Comparison of ENCODE assay signal across 10 cellular contexts in genomic region chr9:127983847-127984289, GRCh38. TPM values are rescaled to one million over a fixed set of nuclear protein-coding genes. Genes with fewer than 3 reads are reported as not detected.
DNase-seq lines count a peak whose midpoint lies in the region; ATAC-seq and TF ChIP-seq lines count a peak whose summit lies in the region.
"Had no signal": no experiment of that assay in that cellular context is flagged by ENCODE, and none has a peak within 500 bp of the region (broad histone marks: within the 10 kb centered on the region; RNA-seq: fewer than 3 reads in every experiment).

No MANE protein-coding gene starts in this region.

- in situ Hi-C loops in GM13976 (cut with MboI; ENCODE audit: low sequenced_read_pairs, unreplicated experiment), result no loop called here

- H3K27me3 Mint-ChIP-seq in activated T-cell treated with anti-CD3 and anti-CD28 coated beads, Interleukin-2, amount 50 U/mL, for 72 hours (ENCODE audit: low read depth), result no peaks in the 10 kb centered on the region
- H3K27me3 Mint-ChIP-seq in GM23338 (ENCODE audit: insufficient read depth, low read depth, poor library complexity), result peaks cover 12% of the 10 kb centered on the region
- H3K27me3 Mint-ChIP-seq: CD4-positive, alpha-beta memory T cell had no signal

- no peak overlapping the region for H3K27ac ChIP-seq in GM23338 (ENCODE audit: low read depth)
- H3K27ac ChIP-seq in skeletal muscle tissue (ENCODE audit: low read depth, low read length), result peak overlapping the region; percentile 51

- H3K27ac Mint-ChIP-seq in activated T-cell treated with anti-CD3 and anti-CD28 coated beads, Interleukin-2, amount 50 U/mL, for 72 hours, result peak overlapping the region; percentile 17
- H3K27ac Mint-ChIP-seq in GM23338, result 0 out of 2 replicates have a peak overlapping the region, but pooled peaks have one; percentile 56

- ATAC-seq in activated T-cell treated with anti-CD3 and anti-CD28 coated beads, Interleukin-2, amount 50 U/mL, for 72 hours (replicated peaks in 1 of 2), result no peak
- no peak for ATAC-seq in GM23338
- no peak for ATAC-seq in GM19397 (IDR thresholded peaks at IDR 0.05; ENCODE audit: unreplicated experiment)

- peaks cover 29% of the 10 kb centered on the region for H3K4me1 Mint-ChIP-seq in activated T-cell treated with anti-CD3 and anti-CD28 coated beads, Interleukin-2, amount 50 U/mL, for 72 hours (ENCODE audit: low read depth)
- peaks cover 34% of the 10 kb centered on the region for H3K4me1 Mint-ChIP-seq in GM23338

- peaks cover 14% of the 10 kb centered on the region for H3K79me2 ChIP-seq in GM23338 (replicated peaks; ENCODE audit: insufficient read depth)

- no peak overlapping the region for H2AFZ ChIP-seq in GM23338

- DNase-seq in activated T-cell treated with anti-CD3 and anti-CD28 coated beads, Interleukin-2, amount 50 U/mL, for 72 hours, result peak in 1 of 2 donors; percentile 16
- no peak for DNase-seq in activated T-cell treated with anti-CD3 and anti-CD28 coated beads, Interleukin-2, amount 50 U/mL, for 1 hour
- DNase-seq in GM23338 (ENCODE audit: low spot score) (no peak), NCI-H1436 treated with DMSO at 0.1 percent for 48 hours (lab: John Stamatoyannopoulos, UW) (peak; percentile 59), GM13976 (ENCODE audit: low spot score) (no peak), NCI-H146 (lab: John Stamatoyannopoulos, UW) (no peak)
- DNase-seq: CD4-positive, alpha-beta memory T cell; erythroblast had no signal

- H3K4me3 ChIP-seq in GM23338 (no peak overlapping the region), skeletal muscle tissue (ENCODE audit: low read length in 3 of 3) (no peak overlapping the region)

- peaks cover 17% of the 10 kb centered on the region for H3F3A ChIP-seq in GM23338 (replicated peaks; ENCODE audit: low read depth)

- H3K9me2 ChIP-seq in GM23338 (ENCODE audit: insufficient read depth), result no peaks in the 10 kb centered on the region

- H4K20me1 ChIP-seq in GM23338 (replicated peaks; ENCODE audit: insufficient read depth), result peaks cover 4% of the 10 kb centered on the region; the same call in 1 of the 2 replicates

- no peaks in the 10 kb centered on the region for H3K9me3 ChIP-seq in skeletal muscle tissue (ENCODE audit: control insufficient read depth in 3 of 3, low read length in 3 of 3)

- no peaks in the 10 kb centered on the region for H3K9me3 Mint-ChIP-seq in activated T-cell treated with anti-CD3 and anti-CD28 coated beads, Interleukin-2, amount 50 U/mL, for 72 hours
- H3K9me3 Mint-ChIP-seq in GM23338, result no peaks in the 10 kb centered on the region
- H3K9me3 Mint-ChIP-seq: CD4-positive, alpha-beta memory T cell had no signal

- TF ChIP-seq CTCF in GM23338 (conservative IDR thresholded peaks at IDR 0.05; ENCODE audit: low read depth in 2 of 2), result no peak
- TF ChIP-seq CTCF in GM13976 (IDR thresholded peaks at IDR 0.05; ENCODE audit: borderline replicate concordance, control extremely low read depth, extremely low read depth, insufficient read depth, missing control alignments), result no peak

- no peak overlapping the region for H3K4me2 ChIP-seq in GM23338

- no peak overlapping the region for H3K9ac ChIP-seq in skeletal muscle tissue (ENCODE audit: low read depth in 1 of 3, low read length in 3 of 3)

- H3K36me3 ChIP-seq in GM23338 (ENCODE audit: insufficient read depth), result no peaks in the 10 kb centered on the region
- no peaks in the 10 kb centered on the region for H3K36me3 ChIP-seq in skeletal muscle tissue (ENCODE audit: control insufficient read depth in 3 of 3, insufficient read depth in 3 of 3, low read length in 3 of 3)

- no peaks in the 10 kb centered on the region for H3K27me3 ChIP-seq in GM23338 (ENCODE audit: insufficient read depth)
- no peaks in the 10 kb centered on the region for H3K27me3 ChIP-seq in skeletal muscle tissue (ENCODE audit: control insufficient read depth in 3 of 3, insufficient read depth in 3 of 3, low read length in 3 of 3)

- peaks cover 2 to 9% of the 10 kb centered on the region in 2 donors for H3K36me3 Mint-ChIP-seq in activated T-cell treated with anti-CD3 and anti-CD28 coated beads, Interleukin-2, amount 50 U/mL, for 72 hours (ENCODE audit: insufficient read depth in 2 of 2)
- H3K36me3 Mint-ChIP-seq in GM23338 (ENCODE audit: low read depth), result peaks cover 3% of the 10 kb centered on the region; the same call in 1 of the 3 replicates

- H3K4me1 ChIP-seq in GM23338 (ENCODE audit: insufficient read depth) (peaks cover 11% of the 10 kb centered on the region), skeletal muscle tissue (ENCODE audit: control insufficient read depth in 3 of 3, insufficient read depth in 3 of 3, low read length in 3 of 3) (peaks cover 19 to 48% (median 34%) of the 10 kb centered on the region in 3 donors)

- peak overlapping the region; percentile 39 to 59 for H3K4me3 Mint-ChIP-seq in activated T-cell treated with anti-CD3 and anti-CD28 coated beads, Interleukin-2, amount 50 U/mL, for 72 hours
- H3K4me3 Mint-ChIP-seq in GM23338, result no peak overlapping the region

TF ChIP-seq in GM23338, 12 proteins besides CTCF, POLR2A, EP300 and RAD21 (continues in another document):
- no peak for TF ChIP-seq EZH2phosphoT487 (IDR thresholded peaks at IDR 0.05; ENCODE audit: unreplicated experiment)
- no peak for TF ChIP-seq STAT1 (IDR thresholded peaks at IDR 0.05; ENCODE audit: unreplicated experiment)
- no peak for TF ChIP-seq JUNB (IDR thresholded peaks at IDR 0.05; ENCODE audit: unreplicated experiment)
- TF ChIP-seq, protein P1, sequence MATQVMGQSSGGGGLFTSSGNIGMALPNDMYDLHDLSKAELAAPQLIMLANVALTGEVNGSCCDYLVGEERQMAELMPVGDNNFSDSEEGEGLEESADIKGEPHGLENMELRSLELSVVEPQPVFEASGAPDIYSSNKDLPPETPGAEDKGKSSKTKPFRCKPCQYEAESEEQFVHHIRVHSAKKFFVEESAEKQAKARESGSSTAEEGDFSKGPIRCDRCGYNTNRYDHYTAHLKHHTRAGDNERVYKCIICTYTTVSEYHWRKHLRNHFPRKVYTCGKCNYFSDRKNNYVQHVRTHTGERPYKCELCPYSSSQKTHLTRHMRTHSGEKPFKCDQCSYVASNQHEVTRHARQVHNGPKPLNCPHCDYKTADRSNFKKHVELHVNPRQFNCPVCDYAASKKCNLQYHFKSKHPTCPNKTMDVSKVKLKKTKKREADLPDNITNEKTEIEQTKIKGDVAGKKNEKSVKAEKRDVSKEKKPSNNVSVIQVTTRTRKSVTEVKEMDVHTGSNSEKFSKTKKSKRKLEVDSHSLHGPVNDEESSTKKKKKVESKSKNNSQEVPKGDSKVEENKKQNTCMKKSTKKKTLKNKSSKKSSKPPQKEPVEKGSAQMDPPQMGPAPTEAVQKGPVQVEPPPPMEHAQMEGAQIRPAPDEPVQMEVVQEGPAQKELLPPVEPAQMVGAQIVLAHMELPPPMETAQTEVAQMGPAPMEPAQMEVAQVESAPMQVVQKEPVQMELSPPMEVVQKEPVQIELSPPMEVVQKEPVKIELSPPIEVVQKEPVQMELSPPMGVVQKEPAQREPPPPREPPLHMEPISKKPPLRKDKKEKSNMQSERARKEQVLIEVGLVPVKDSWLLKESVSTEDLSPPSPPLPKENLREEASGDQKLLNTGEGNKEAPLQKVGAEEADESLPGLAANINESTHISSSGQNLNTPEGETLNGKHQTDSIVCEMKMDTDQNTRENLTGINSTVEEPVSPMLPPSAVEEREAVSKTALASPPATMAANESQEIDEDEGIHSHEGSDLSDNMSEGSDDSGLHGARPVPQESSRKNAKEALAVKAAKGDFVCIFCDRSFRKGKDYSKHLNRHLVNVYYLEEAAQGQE (IDR thresholded peaks at IDR 0.05; ENCODE audit: unreplicated experiment), result no peak
- no peak for TF ChIP-seq ZNF114 (CRISPR knock-in tag; IDR thresholded peaks at IDR 0.05)
- no peak for TF ChIP-seq ZNF331 (CRISPR knock-in tag; IDR thresholded peaks at IDR 0.05; ENCODE audit: low read depth)
- no peak for TF ChIP-seq POLR2AphosphoS5 (IDR thresholded peaks at IDR 0.05; ENCODE audit: low read depth)

RNA-seq across cellular contexts. Expression of gene EEIG1, which starts 3.1 kb away (rescaled TPM):
- total RNA-seq in activated T-cell treated with anti-CD3 and anti-CD28 coated beads, Interleukin-2, amount 50 U/mL, for 72 hours, result 10 to 100 TPM; 59.2 to 75.1 TPM
- 21.5 and 22.4 TPM in 2 replicates for total RNA-seq in GM23338 (2014; rRNA removed; shearing (Covaris generic))
- 11.2 and 11.5 TPM in 2 replicates for polyA plus RNA-seq in GM23338 (2016; fragmentation: Nextera tagmentation; extraction: Ambion mirVana)
- total RNA-seq in skeletal muscle tissue, result 8.9 TPM

RNA-seq across cellular contexts. Expression of gene DPM2, which starts 46.2 kb away (rescaled TPM):
- total RNA-seq in activated T-cell treated with anti-CD3 and anti-CD28 coated beads, Interleukin-2, amount 50 U/mL, for 72 hours, result 10 to 100 TPM; 44.2 to 51.1 TPM
- 29.0 and 36.6 TPM in 2 replicates for total RNA-seq in GM23338 (2014; rRNA removed; shearing (Covaris generic))
- polyA plus RNA-seq in GM23338 (2016; fragmentation: Nextera tagmentation; extraction: Ambion mirVana), result 92.2 and 92.4 TPM in 2 replicates
- total RNA-seq in skeletal muscle tissue, result 7.3 TPM

RNA-seq across cellular contexts. Expression of gene PIP5KL1, which starts 53.3 kb away (rescaled TPM):
- 1 to 10 TPM; 4.4 to 6.4 TPM for total RNA-seq in activated T-cell treated with anti-CD3 and anti-CD28 coated beads, Interleukin-2, amount 50 U/mL, for 72 hours
- 7.5 and 13.4 TPM in 2 replicates for total RNA-seq in GM23338 (2014; rRNA removed; shearing (Covaris generic))
- 19.5 and 25.1 TPM in 2 replicates for polyA plus RNA-seq in GM23338 (2016; fragmentation: Nextera tagmentation; extraction: Ambion mirVana)
- total RNA-seq in skeletal muscle tissue, result not detected
